1 cellular context compared by ENCODE assay signal in genomic region chr7:149872419-149873073, GRCh38.
A peak's percentile ranks its signal among the peaks of the same experiment; 100 is the strongest.
TF ChIP-seq lines count a peak whose summit lies in the region.

No MANE protein-coding gene starts in this region.

TF ChIP-seq in K562, 482 proteins besides CTCF, POLR2A, EP300 and RAD21 (continued from another document):
- no peak for TF ChIP-seq TCF7L2 (IDR thresholded peaks at IDR 0.05; ENCODE audit: low read depth, low read length)
- TF ChIP-seq, protein P1, sequence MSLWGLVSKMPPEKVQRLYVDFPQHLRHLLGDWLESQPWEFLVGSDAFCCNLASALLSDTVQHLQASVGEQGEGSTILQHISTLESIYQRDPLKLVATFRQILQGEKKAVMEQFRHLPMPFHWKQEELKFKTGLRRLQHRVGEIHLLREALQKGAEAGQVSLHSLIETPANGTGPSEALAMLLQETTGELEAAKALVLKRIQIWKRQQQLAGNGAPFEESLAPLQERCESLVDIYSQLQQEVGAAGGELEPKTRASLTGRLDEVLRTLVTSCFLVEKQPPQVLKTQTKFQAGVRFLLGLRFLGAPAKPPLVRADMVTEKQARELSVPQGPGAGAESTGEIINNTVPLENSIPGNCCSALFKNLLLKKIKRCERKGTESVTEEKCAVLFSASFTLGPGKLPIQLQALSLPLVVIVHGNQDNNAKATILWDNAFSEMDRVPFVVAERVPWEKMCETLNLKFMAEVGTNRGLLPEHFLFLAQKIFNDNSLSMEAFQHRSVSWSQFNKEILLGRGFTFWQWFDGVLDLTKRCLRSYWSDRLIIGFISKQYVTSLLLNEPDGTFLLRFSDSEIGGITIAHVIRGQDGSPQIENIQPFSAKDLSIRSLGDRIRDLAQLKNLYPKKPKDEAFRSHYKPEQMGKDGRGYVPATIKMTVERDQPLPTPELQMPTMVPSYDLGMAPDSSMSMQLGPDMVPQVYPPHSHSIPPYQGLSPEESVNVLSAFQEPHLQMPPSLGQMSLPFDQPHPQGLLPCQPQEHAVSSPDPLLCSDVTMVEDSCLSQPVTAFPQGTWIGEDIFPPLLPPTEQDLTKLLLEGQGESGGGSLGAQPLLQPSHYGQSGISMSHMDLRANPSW (CRISPR knock-in tag; IDR thresholded peaks at IDR 0.05): peak; percentile 23; the same call in 1 of the 2 replicates
- no peak for TF ChIP-seq MYNN (IDR thresholded peaks at IDR 0.05)
- no peak for TF ChIP-seq MYNN (CRISPR knock-in tag; IDR thresholded peaks at IDR 0.05)
- TF ChIP-seq, protein P2, sequence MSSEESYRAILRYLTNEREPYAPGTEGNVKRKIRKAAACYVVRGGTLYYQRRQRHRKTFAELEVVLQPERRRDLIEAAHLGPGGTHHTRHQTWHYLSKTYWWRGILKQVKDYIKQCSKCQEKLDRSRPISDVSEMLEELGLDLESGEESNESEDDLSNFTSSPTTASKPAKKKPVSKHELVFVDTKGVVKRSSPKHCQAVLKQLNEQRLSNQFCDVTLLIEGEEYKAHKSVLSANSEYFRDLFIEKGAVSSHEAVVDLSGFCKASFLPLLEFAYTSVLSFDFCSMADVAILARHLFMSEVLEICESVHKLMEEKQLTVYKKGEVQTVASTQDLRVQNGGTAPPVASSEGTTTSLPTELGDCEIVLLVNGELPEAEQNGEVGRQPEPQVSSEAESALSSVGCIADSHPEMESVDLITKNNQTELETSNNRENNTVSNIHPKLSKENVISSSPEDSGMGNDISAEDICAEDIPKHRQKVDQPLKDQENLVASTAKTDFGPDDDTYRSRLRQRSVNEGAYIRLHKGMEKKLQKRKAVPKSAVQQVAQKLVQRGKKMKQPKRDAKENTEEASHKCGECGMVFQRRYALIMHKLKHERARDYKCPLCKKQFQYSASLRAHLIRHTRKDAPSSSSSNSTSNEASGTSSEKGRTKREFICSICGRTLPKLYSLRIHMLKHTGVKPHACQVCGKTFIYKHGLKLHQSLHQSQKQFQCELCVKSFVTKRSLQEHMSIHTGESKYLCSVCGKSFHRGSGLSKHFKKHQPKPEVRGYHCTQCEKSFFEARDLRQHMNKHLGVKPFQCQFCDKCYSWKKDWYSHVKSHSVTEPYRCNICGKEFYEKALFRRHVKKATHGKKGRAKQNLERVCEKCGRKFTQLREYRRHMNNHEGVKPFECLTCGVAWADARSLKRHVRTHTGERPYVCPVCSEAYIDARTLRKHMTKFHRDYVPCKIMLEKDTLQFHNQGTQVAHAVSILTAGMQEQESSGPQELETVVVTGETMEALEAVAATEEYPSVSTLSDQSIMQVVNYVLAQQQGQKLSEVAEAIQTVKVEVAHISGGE (CRISPR knock-in tag; IDR thresholded peaks at IDR 0.05): no peak
- TF ChIP-seq KAT8 (IDR thresholded peaks at IDR 0.05; ENCODE audit: low read depth): no peak
- no peak for TF ChIP-seq PURB (CRISPR knock-in tag; IDR thresholded peaks at IDR 0.05; ENCODE audit: low read depth)
- no peak for TF ChIP-seq SMAD2 (IDR thresholded peaks at IDR 0.05; ENCODE audit: low read depth, low read length)
- TF ChIP-seq, protein P3, sequence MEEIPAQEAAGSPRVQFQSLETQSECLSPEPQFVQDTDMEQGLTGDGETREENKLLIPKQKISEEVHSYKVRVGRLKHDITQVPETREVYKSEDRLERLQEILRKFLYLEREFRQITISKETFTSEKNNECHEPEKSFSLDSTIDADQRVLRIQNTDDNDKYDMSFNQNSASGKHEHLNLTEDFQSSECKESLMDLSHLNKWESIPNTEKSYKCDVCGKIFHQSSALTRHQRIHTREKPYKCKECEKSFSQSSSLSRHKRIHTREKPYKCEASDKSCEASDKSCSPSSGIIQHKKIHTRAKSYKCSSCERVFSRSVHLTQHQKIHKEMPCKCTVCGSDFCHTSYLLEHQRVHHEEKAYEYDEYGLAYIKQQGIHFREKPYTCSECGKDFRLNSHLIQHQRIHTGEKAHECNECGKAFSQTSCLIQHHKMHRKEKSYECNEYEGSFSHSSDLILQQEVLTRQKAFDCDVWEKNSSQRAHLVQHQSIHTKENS (CRISPR knock-in tag; IDR thresholded peaks at IDR 0.05): no peak
- no peak for TF ChIP-seq PTTG1 (tag; IDR thresholded peaks at IDR 0.05; ENCODE audit: low read depth)
- TF ChIP-seq TCF7 (IDR thresholded peaks at IDR 0.05; ENCODE audit: borderline replicate concordance): 0 out of 2 replicates have a peak, but pooled peaks have one; percentile 15
- TF ChIP-seq, protein P4, sequence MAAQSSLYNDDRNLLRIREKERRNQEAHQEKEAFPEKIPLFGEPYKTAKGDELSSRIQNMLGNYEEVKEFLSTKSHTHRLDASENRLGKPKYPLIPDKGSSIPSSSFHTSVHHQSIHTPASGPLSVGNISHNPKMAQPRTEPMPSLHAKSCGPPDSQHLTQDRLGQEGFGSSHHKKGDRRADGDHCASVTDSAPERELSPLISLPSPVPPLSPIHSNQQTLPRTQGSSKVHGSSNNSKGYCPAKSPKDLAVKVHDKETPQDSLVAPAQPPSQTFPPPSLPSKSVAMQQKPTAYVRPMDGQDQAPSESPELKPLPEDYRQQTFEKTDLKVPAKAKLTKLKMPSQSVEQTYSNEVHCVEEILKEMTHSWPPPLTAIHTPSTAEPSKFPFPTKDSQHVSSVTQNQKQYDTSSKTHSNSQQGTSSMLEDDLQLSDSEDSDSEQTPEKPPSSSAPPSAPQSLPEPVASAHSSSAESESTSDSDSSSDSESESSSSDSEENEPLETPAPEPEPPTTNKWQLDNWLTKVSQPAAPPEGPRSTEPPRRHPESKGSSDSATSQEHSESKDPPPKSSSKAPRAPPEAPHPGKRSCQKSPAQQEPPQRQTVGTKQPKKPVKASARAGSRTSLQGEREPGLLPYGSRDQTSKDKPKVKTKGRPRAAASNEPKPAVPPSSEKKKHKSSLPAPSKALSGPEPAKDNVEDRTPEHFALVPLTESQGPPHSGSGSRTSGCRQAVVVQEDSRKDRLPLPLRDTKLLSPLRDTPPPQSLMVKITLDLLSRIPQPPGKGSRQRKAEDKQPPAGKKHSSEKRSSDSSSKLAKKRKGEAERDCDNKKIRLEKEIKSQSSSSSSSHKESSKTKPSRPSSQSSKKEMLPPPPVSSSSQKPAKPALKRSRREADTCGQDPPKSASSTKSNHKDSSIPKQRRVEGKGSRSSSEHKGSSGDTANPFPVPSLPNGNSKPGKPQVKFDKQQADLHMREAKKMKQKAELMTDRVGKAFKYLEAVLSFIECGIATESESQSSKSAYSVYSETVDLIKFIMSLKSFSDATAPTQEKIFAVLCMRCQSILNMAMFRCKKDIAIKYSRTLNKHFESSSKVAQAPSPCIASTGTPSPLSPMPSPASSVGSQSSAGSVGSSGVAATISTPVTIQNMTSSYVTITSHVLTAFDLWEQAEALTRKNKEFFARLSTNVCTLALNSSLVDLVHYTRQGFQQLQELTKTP (IDR thresholded peaks at IDR 0.05; ENCODE audit: low read depth in 1 of 2, partially characterized antibody in 2 of 2): peak in 1 of 2 experiments; percentile 50
- no peak for TF ChIP-seq ZNF23 (CRISPR knock-in tag; IDR thresholded peaks at IDR 0.05)
- no peak for TF ChIP-seq ZNF253 (CRISPR knock-in tag; conservative IDR thresholded peaks at IDR 0.05)
- no peak for TF ChIP-seq NFIX (CRISPR knock-in tag; IDR thresholded peaks at IDR 0.05; ENCODE audit: low read depth)
- TF ChIP-seq PTRF (tag; IDR thresholded peaks at IDR 0.05): 0 out of 2 replicates have a peak, but pooled peaks have one; percentile 24
- TF ChIP-seq OTX1 (CRISPR knock-in tag; IDR thresholded peaks at IDR 0.05): no peak
- TF ChIP-seq RNF2 (IDR thresholded peaks at IDR 0.05): peak; percentile 62; the same call in 1 of the 2 replicates
- TF ChIP-seq SRSF1 (IDR thresholded peaks at IDR 0.05; ENCODE audit: low read depth, low read length): no peak
- TF ChIP-seq CBX2 (IDR thresholded peaks at IDR 0.05; ENCODE audit: insufficient read depth, low read length, poor library complexity, severe bottlenecking): no peak
- TF ChIP-seq PHF21A (IDR thresholded peaks at IDR 0.05; ENCODE audit: borderline replicate concordance, low read depth): no peak; the same call in 1 of the 2 replicates
- TF ChIP-seq, protein P5, sequence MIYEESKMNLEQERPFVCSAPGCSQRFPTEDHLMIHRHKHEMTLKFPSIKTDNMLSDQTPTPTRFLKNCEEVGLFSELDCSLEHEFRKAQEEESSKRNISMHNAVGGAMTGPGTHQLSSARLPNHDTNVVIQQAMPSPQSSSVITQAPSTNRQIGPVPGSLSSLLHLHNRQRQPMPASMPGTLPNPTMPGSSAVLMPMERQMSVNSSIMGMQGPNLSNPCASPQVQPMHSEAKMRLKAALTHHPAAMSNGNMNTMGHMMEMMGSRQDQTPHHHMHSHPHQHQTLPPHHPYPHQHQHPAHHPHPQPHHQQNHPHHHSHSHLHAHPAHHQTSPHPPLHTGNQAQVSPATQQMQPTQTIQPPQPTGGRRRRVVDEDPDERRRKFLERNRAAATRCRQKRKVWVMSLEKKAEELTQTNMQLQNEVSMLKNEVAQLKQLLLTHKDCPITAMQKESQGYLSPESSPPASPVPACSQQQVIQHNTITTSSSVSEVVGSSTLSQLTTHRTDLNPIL (CRISPR knock-in tag; IDR thresholded peaks at IDR 0.05): no peak
- no peak for TF ChIP-seq MAFG (tag; conservative IDR thresholded peaks at IDR 0.05)
- no peak for TF ChIP-seq ZNF12 (CRISPR knock-in tag; IDR thresholded peaks at IDR 0.05)
- TF ChIP-seq ZBTB1 (CRISPR knock-in tag; IDR thresholded peaks at IDR 0.05; ENCODE audit: borderline replicate concordance, low read depth): no peak
- TF ChIP-seq MTF1 (CRISPR knock-in tag; IDR thresholded peaks at IDR 0.05; ENCODE audit: borderline replicate concordance): no peak
- no peak for TF ChIP-seq ZZZ3 (IDR thresholded peaks at IDR 0.05)
- no peak for TF ChIP-seq TGIF2 (CRISPR knock-in tag; IDR thresholded peaks at IDR 0.05)
- no peak for TF ChIP-seq SMARCB1 (IDR thresholded peaks at IDR 0.05; ENCODE audit: insufficient read length, low read depth)
- TF ChIP-seq, protein P6, sequence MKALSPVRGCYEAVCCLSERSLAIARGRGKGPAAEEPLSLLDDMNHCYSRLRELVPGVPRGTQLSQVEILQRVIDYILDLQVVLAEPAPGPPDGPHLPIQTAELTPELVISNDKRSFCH (CRISPR knock-in tag; IDR thresholded peaks at IDR 0.05): no peak
- TF ChIP-seq, protein P6 (tag; IDR thresholded peaks at IDR 0.05): peak; percentile 83; the same call in 1 of the 2 replicates
- TF ChIP-seq NCOA2 (IDR thresholded peaks at IDR 0.05; ENCODE audit: partially characterized antibody in 2 of 2): no peak
- TF ChIP-seq, protein P7, sequence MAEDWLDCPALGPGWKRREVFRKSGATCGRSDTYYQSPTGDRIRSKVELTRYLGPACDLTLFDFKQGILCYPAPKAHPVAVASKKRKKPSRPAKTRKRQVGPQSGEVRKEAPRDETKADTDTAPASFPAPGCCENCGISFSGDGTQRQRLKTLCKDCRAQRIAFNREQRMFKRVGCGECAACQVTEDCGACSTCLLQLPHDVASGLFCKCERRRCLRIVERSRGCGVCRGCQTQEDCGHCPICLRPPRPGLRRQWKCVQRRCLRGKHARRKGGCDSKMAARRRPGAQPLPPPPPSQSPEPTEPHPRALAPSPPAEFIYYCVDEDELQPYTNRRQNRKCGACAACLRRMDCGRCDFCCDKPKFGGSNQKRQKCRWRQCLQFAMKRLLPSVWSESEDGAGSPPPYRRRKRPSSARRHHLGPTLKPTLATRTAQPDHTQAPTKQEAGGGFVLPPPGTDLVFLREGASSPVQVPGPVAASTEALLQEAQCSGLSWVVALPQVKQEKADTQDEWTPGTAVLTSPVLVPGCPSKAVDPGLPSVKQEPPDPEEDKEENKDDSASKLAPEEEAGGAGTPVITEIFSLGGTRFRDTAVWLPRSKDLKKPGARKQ (CRISPR knock-in tag; IDR thresholded peaks at IDR 0.05): no peak
- no peak for TF ChIP-seq NFYB (IDR thresholded peaks at IDR 0.05; ENCODE audit: extremely low read depth, insufficient read length)
- no peak for TF ChIP-seq MXD1 (CRISPR knock-in tag; IDR thresholded peaks at IDR 0.05; ENCODE audit: borderline replicate concordance, poor library complexity, severe bottlenecking)
- no peak for TF ChIP-seq ZBTB7A (IDR thresholded peaks at IDR 0.05; ENCODE audit: borderline replicate concordance, control insufficient read depth, low read depth, low read length)
- 0 out of 2 replicates have a peak, but pooled peaks have one; percentile 38 for TF ChIP-seq MTA3 (IDR thresholded peaks at IDR 0.05; ENCODE audit: borderline replicate concordance)
- TF ChIP-seq NR2C2 (CRISPR knock-in tag; IDR thresholded peaks at IDR 0.05): no peak
- peak; percentile 68 for TF ChIP-seq NR2C2 (tag; IDR thresholded peaks at IDR 0.05)
- TF ChIP-seq ZNF121 (CRISPR knock-in tag; conservative IDR thresholded peaks at IDR 0.05): no peak
- TF ChIP-seq PHF20 (IDR thresholded peaks at IDR 0.05; ENCODE audit: partially characterized antibody): peak; percentile 60
- TF ChIP-seq ZNF140 (CRISPR knock-in tag; IDR thresholded peaks at IDR 0.05): no peak
- no peak for TF ChIP-seq ZNF311 (CRISPR knock-in tag; IDR thresholded peaks at IDR 0.05)
- no peak for TF ChIP-seq ZNF57 (CRISPR knock-in tag; IDR thresholded peaks at IDR 0.05)
- TF ChIP-seq CHD2 (IDR thresholded peaks at IDR 0.05; ENCODE audit: low read depth, low read length): no peak
- TF ChIP-seq EZH2 (IDR thresholded peaks at IDR 0.05; ENCODE audit: borderline replicate concordance, low read depth, low read length): no peak
- TF ChIP-seq ETV6 (IDR thresholded peaks at IDR 0.05; ENCODE audit: borderline replicate concordance in 1 of 2, low read depth in 2 of 2, low read length in 1 of 2): no peak
- peak; percentile 74; the same call in 1 of the 2 replicates for TF ChIP-seq ETV6 (CRISPR knock-in tag; IDR thresholded peaks at IDR 0.05; ENCODE audit: borderline replicate concordance)
- TF ChIP-seq MLLT1 (IDR thresholded peaks at IDR 0.05): no peak
